In the genomic region with DNA sequence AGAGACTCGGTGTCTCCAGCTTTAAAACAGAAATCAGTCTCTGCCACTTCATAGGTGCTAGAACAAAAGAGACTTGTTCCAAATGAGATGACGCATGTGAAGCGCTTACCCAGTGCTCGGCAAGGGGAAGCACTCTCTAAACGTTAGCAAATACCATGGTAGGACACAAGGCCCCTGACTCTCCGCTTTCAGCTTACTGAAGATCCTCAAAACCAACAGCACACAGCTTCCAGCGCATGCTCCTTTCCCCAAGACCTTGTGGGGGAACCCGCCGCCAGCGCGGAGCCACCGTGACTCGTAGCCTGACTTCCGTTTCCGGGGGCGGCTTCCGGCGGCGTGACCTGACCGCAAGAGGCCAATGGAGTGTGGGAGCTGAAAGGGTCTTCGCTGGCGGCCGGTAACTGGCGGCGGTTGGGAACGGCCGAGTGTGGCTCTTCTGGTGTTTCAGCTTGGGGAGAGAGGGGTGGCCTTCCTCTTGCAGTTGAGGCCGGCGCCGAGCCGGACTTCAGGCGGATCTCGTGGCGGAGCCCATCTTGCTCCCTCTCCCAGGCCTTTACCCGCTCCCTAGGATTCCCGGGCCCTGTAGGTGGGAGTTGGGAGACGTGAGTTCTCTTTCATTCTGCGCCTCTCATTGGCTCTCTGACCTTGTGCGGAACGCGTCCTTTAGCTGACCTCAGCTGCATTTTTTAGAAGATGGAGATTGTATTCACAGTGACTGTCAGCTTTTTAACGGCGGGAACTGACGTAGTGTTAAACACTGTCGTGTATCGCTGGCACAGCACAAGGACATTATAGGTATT, we compare ENCODE assay signal across 1 cellular context.
TF ChIP-seq lines count a peak whose summit lies in the region.

A gene with protein sequence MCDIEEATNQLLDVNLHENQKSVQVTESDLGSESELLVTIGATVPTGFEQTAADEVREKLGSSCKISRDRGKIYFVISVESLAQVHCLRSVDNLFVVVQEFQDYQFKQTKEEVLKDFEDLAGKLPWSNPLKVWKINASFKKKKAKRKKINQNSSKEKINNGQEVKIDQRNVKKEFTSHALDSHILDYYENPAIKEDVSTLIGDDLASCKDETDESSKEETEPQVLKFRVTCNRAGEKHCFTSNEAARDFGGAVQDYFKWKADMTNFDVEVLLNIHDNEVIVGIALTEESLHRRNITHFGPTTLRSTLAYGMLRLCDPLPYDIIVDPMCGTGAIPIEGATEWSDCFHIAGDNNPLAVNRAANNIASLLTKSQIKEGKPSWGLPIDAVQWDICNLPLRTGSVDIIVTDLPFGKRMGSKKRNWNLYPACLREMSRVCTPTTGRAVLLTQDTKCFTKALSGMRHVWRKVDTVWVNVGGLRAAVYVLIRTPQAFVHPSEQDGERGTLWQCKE (plus strand): TSS at position 324 of the 800 bp plus-strand sequence. CDS start 2,015 bp downstream, outside the sequence.

TF ChIP-seq in K562, 482 proteins besides CTCF, POLR2A, EP300 and RAD21 (continued from another document and continues in another):
- TF ChIP-seq, protein P1, sequence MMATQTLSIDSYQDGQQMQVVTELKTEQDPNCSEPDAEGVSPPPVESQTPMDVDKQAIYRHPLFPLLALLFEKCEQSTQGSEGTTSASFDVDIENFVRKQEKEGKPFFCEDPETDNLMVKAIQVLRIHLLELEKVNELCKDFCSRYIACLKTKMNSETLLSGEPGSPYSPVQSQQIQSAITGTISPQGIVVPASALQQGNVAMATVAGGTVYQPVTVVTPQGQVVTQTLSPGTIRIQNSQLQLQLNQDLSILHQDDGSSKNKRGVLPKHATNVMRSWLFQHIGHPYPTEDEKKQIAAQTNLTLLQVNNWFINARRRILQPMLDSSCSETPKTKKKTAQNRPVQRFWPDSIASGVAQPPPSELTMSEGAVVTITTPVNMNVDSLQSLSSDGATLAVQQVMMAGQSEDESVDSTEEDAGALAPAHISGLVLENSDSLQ (IDR thresholded peaks at IDR 0.05) = peak; percentile 77
- TF ChIP-seq CC2D1A (IDR thresholded peaks at IDR 0.05) = peak; percentile 88; the same call in 1 of the 2 replicates
- TF ChIP-seq, protein P2, sequence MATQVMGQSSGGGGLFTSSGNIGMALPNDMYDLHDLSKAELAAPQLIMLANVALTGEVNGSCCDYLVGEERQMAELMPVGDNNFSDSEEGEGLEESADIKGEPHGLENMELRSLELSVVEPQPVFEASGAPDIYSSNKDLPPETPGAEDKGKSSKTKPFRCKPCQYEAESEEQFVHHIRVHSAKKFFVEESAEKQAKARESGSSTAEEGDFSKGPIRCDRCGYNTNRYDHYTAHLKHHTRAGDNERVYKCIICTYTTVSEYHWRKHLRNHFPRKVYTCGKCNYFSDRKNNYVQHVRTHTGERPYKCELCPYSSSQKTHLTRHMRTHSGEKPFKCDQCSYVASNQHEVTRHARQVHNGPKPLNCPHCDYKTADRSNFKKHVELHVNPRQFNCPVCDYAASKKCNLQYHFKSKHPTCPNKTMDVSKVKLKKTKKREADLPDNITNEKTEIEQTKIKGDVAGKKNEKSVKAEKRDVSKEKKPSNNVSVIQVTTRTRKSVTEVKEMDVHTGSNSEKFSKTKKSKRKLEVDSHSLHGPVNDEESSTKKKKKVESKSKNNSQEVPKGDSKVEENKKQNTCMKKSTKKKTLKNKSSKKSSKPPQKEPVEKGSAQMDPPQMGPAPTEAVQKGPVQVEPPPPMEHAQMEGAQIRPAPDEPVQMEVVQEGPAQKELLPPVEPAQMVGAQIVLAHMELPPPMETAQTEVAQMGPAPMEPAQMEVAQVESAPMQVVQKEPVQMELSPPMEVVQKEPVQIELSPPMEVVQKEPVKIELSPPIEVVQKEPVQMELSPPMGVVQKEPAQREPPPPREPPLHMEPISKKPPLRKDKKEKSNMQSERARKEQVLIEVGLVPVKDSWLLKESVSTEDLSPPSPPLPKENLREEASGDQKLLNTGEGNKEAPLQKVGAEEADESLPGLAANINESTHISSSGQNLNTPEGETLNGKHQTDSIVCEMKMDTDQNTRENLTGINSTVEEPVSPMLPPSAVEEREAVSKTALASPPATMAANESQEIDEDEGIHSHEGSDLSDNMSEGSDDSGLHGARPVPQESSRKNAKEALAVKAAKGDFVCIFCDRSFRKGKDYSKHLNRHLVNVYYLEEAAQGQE (CRISPR knock-in tag; IDR thresholded peaks at IDR 0.05; ENCODE audit: low read depth) = peak; percentile 53; the same call in 1 of the 2 replicates
- TF ChIP-seq SMARCC2 (IDR thresholded peaks at IDR 0.05; ENCODE audit: low read depth) = no peak
- peak; percentile 93 for TF ChIP-seq PML (IDR thresholded peaks at IDR 0.05; ENCODE audit: low read length)
- TF ChIP-seq SPI1 (IDR thresholded peaks at IDR 0.05; ENCODE audit: borderline replicate concordance, low read depth, low read length) = peak; percentile 66; the same call in 1 of the 2 replicates
- no peak for TF ChIP-seq SNIP1 (IDR thresholded peaks at IDR 0.05; ENCODE audit: low read depth)
- TF ChIP-seq, protein P3, sequence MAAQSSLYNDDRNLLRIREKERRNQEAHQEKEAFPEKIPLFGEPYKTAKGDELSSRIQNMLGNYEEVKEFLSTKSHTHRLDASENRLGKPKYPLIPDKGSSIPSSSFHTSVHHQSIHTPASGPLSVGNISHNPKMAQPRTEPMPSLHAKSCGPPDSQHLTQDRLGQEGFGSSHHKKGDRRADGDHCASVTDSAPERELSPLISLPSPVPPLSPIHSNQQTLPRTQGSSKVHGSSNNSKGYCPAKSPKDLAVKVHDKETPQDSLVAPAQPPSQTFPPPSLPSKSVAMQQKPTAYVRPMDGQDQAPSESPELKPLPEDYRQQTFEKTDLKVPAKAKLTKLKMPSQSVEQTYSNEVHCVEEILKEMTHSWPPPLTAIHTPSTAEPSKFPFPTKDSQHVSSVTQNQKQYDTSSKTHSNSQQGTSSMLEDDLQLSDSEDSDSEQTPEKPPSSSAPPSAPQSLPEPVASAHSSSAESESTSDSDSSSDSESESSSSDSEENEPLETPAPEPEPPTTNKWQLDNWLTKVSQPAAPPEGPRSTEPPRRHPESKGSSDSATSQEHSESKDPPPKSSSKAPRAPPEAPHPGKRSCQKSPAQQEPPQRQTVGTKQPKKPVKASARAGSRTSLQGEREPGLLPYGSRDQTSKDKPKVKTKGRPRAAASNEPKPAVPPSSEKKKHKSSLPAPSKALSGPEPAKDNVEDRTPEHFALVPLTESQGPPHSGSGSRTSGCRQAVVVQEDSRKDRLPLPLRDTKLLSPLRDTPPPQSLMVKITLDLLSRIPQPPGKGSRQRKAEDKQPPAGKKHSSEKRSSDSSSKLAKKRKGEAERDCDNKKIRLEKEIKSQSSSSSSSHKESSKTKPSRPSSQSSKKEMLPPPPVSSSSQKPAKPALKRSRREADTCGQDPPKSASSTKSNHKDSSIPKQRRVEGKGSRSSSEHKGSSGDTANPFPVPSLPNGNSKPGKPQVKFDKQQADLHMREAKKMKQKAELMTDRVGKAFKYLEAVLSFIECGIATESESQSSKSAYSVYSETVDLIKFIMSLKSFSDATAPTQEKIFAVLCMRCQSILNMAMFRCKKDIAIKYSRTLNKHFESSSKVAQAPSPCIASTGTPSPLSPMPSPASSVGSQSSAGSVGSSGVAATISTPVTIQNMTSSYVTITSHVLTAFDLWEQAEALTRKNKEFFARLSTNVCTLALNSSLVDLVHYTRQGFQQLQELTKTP (IDR thresholded peaks at IDR 0.05; ENCODE audit: low read depth in 1 of 2, partially characterized antibody in 2 of 2) = peak; percentile 15 to 70
- 0 out of 2 replicates have a peak, but pooled peaks have one; percentile 66 for TF ChIP-seq SREBF1 (IDR thresholded peaks at IDR 0.05; ENCODE audit: borderline replicate concordance, low read depth, low read length)
- TF ChIP-seq SP1 (CRISPR knock-in tag; IDR thresholded peaks at IDR 0.05) = peak; percentile 74
- peak; percentile 75; the same call in 1 of the 2 replicates for TF ChIP-seq ZNF224 (CRISPR knock-in tag; IDR thresholded peaks at IDR 0.05)
- no peak for TF ChIP-seq ZNF77 (CRISPR knock-in tag; IDR thresholded peaks at IDR 0.05)
- TF ChIP-seq, protein P4, sequence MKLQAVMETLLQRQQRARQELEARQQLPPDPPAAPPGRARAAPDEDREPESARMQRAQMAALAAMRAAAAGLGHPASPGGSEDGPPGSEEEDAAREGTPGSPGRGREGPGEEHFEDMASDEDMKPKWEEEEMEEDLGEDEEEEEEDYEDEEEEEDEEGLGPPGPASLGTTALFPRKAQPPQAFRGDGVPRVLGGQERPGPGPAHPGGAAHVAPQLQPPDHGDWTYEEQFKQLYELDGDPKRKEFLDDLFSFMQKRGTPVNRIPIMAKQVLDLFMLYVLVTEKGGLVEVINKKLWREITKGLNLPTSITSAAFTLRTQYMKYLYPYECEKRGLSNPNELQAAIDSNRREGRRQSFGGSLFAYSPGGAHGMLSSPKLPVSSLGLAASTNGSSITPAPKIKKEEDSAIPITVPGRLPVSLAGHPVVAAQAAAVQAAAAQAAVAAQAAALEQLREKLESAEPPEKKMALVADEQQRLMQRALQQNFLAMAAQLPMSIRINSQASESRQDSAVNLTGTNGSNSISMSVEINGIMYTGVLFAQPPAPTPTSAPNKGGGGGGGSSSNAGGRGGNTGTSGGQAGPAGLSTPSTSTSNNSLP (IDR thresholded peaks at IDR 0.05; ENCODE audit: borderline replicate concordance, low read depth, low read length) = no peak
- TF ChIP-seq, protein P5, sequence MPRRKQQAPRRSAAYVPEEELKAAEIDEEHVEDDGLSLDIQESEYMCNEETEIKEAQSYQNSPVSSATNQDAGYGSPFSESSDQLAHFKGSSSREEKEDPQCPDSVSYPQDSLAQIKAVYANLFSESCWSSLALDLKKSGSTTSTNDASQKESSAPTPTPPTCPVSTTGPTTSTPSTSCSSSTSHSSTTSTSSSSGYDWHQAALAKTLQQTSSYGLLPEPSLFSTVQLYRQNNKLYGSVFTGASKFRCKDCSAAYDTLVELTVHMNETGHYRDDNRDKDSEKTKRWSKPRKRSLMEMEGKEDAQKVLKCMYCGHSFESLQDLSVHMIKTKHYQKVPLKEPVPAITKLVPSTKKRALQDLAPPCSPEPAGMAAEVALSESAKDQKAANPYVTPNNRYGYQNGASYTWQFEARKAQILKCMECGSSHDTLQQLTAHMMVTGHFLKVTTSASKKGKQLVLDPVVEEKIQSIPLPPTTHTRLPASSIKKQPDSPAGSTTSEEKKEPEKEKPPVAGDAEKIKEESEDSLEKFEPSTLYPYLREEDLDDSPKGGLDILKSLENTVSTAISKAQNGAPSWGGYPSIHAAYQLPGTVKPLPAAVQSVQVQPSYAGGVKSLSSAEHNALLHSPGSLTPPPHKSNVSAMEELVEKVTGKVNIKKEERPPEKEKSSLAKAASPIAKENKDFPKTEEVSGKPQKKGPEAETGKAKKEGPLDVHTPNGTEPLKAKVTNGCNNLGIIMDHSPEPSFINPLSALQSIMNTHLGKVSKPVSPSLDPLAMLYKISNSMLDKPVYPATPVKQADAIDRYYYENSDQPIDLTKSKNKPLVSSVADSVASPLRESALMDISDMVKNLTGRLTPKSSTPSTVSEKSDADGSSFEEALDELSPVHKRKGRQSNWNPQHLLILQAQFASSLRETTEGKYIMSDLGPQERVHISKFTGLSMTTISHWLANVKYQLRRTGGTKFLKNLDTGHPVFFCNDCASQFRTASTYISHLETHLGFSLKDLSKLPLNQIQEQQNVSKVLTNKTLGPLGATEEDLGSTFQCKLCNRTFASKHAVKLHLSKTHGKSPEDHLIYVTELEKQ (CRISPR knock-in tag; IDR thresholded peaks at IDR 0.05) = no peak
- no peak for TF ChIP-seq RFX1 (IDR thresholded peaks at IDR 0.05)
- peak; percentile 100 for TF ChIP-seq RBFOX2 (IDR thresholded peaks at IDR 0.05; ENCODE audit: low read depth, low read length)
- no peak for TF ChIP-seq YBX1 (IDR thresholded peaks at IDR 0.05)
- TF ChIP-seq KLF13 (tag; IDR thresholded peaks at IDR 0.05; ENCODE audit: borderline replicate concordance, low read depth) = peak; percentile 75; the same call in 1 of the 2 replicates
- TF ChIP-seq, protein P6, sequence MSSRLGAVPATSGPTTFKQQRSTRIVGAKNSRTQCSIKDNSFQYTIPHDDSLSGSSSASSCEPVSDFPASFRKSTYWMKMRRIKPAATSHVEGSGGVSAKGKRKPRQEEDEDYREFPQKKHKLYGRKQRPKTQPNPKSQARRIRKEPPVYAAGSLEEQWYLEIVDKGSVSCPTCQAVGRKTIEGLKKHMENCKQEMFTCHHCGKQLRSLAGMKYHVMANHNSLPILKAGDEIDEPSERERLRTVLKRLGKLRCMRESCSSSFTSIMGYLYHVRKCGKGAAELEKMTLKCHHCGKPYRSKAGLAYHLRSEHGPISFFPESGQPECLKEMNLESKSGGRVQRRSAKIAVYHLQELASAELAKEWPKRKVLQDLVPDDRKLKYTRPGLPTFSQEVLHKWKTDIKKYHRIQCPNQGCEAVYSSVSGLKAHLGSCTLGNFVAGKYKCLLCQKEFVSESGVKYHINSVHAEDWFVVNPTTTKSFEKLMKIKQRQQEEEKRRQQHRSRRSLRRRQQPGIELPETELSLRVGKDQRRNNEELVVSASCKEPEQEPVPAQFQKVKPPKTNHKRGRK (tag; IDR thresholded peaks at IDR 0.05) = no peak
- TF ChIP-seq, protein P7, sequence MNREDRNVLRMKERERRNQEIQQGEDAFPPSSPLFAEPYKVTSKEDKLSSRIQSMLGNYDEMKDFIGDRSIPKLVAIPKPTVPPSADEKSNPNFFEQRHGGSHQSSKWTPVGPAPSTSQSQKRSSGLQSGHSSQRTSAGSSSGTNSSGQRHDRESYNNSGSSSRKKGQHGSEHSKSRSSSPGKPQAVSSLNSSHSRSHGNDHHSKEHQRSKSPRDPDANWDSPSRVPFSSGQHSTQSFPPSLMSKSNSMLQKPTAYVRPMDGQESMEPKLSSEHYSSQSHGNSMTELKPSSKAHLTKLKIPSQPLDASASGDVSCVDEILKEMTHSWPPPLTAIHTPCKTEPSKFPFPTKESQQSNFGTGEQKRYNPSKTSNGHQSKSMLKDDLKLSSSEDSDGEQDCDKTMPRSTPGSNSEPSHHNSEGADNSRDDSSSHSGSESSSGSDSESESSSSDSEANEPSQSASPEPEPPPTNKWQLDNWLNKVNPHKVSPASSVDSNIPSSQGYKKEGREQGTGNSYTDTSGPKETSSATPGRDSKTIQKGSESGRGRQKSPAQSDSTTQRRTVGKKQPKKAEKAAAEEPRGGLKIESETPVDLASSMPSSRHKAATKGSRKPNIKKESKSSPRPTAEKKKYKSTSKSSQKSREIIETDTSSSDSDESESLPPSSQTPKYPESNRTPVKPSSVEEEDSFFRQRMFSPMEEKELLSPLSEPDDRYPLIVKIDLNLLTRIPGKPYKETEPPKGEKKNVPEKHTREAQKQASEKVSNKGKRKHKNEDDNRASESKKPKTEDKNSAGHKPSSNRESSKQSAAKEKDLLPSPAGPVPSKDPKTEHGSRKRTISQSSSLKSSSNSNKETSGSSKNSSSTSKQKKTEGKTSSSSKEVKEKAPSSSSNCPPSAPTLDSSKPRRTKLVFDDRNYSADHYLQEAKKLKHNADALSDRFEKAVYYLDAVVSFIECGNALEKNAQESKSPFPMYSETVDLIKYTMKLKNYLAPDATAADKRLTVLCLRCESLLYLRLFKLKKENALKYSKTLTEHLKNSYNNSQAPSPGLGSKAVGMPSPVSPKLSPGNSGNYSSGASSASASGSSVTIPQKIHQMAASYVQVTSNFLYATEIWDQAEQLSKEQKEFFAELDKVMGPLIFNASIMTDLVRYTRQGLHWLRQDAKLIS (CRISPR knock-in tag; IDR thresholded peaks at IDR 0.05) = peak; percentile 97
- peak; percentile 86 for TF ChIP-seq ATF7 (IDR thresholded peaks at IDR 0.05)
- TF ChIP-seq TGIF2 (CRISPR knock-in tag; IDR thresholded peaks at IDR 0.05) = no peak
- TF ChIP-seq FOXJ2 (tag; IDR thresholded peaks at IDR 0.05) = peak; percentile 76
